15 cellular contexts compared by ENCODE assay signal in genomic region chr20:62889871-62890270, GRCh38. TPM values are rescaled to one million over a fixed set of nuclear protein-coding genes. Genes with fewer than 3 reads are reported as not detected.
A peak's percentile ranks its signal among the peaks of the same experiment; 100 is the strongest.
DNase-seq lines count a peak whose midpoint lies in the region; ATAC-seq, FAIRE-seq and TF ChIP-seq lines count a peak whose summit lies in the region.
"Had no signal": no experiment of that assay in that cellular context is flagged by ENCODE, and none has a peak within 500 bp of the region (broad histone marks: within the 10 kb centered on the region; RNA-seq: fewer than 3 reads in every experiment).

No MANE protein-coding gene starts in this region.

- peak; percentile 64 for FAIRE-seq in HTR-8/SVneo (lab: Jason Lieb, UNC)
- FAIRE-seq: GM12878 had no signal

- H3K4me3 Mint-ChIP-seq in activated naive CD4-positive, alpha-beta T cell treated with anti-CD3 and anti-CD28 coated beads, Interleukin-2, amount 50 U/mL, for 24 hours, result no peak overlapping the region
- H3K4me3 Mint-ChIP-seq in chondrocyte (ENCODE audit: unreplicated experiment), result no peak overlapping the region
- no peak overlapping the region for H3K4me3 Mint-ChIP-seq in activated naive CD8-positive, alpha-beta T cell treated with anti-CD3 and anti-CD28 coated beads, Interleukin-2, amount 50 U/mL, for 24 hours

- H3K27ac Mint-ChIP-seq in activated naive CD4-positive, alpha-beta T cell treated with anti-CD3 and anti-CD28 coated beads, Interleukin-2, amount 50 U/mL, for 24 hours, result peak overlapping the region; percentile 17
- H3K27ac Mint-ChIP-seq in chondrocyte (ENCODE audit: unreplicated experiment), result no peak overlapping the region
- no peak overlapping the region for H3K27ac Mint-ChIP-seq in activated naive CD8-positive, alpha-beta T cell treated with anti-CD3 and anti-CD28 coated beads, Interleukin-2, amount 50 U/mL, for 24 hours

- no peaks in the 10 kb centered on the region for H3K9me3 Mint-ChIP-seq in activated naive CD4-positive, alpha-beta T cell treated with anti-CD3 and anti-CD28 coated beads, Interleukin-2, amount 50 U/mL, for 24 hours
- no peaks in the 10 kb centered on the region for H3K9me3 Mint-ChIP-seq in chondrocyte (ENCODE audit: low read depth)
- no peaks in the 10 kb centered on the region for H3K9me3 Mint-ChIP-seq in activated naive CD8-positive, alpha-beta T cell treated with anti-CD3 and anti-CD28 coated beads, Interleukin-2, amount 50 U/mL, for 24 hours
- H3K9me3 Mint-ChIP-seq: CD4-positive, CD25-positive, alpha-beta regulatory T cell had no signal

- ATAC-seq in activated naive CD8-positive, alpha-beta T cell treated with anti-CD3 and anti-CD28 coated beads, Interleukin-2, amount 50 U/mL, for 24 hours, result no peak
- ATAC-seq: GM12878, HCT116 had no signal

- DNase-seq in activated naive CD4-positive, alpha-beta T cell treated with anti-CD3 and anti-CD28 coated beads, Interleukin-2, amount 50 U/mL, for 16 hours, result no peak
- DNase-seq in HTR-8/SVneo (ENCODE audit: insufficient read length, low spot score) (no peak), chondrocyte (ENCODE audit: low spot score) (peak; percentile 93), SHP77 (lab: John Stamatoyannopoulos, UW) (no peak), DMS79 (lab: John Stamatoyannopoulos, UW) (no peak)
- DNase-seq in activated naive CD8-positive, alpha-beta T cell treated with anti-CD3 and anti-CD28 coated beads, Interleukin-2, amount 50 U/mL, for 24 hours, result no peak
- DNase-seq: 8988T; CD4-positive, CD25-positive, alpha-beta regulatory T cell; DND-41; EL; GOT3; H7 had no signal

- peaks cover 54% of the 10 kb centered on the region for H3K4me1 Mint-ChIP-seq in activated naive CD4-positive, alpha-beta T cell treated with anti-CD3 and anti-CD28 coated beads, Interleukin-2, amount 50 U/mL, for 24 hours
- peaks cover 20% of the 10 kb centered on the region for H3K4me1 Mint-ChIP-seq in chondrocyte (ENCODE audit: low read depth)
- peaks cover 28% of the 10 kb centered on the region for H3K4me1 Mint-ChIP-seq in activated naive CD8-positive, alpha-beta T cell treated with anti-CD3 and anti-CD28 coated beads, Interleukin-2, amount 50 U/mL, for 24 hours

- peaks cover 19% of the 10 kb centered on the region for H3K36me3 Mint-ChIP-seq in activated naive CD4-positive, alpha-beta T cell treated with anti-CD3 and anti-CD28 coated beads, Interleukin-2, amount 50 U/mL, for 24 hours
- peaks cover 47% of the 10 kb centered on the region for H3K36me3 Mint-ChIP-seq in chondrocyte (ENCODE audit: low read depth)
- peaks cover 46% of the 10 kb centered on the region for H3K36me3 Mint-ChIP-seq in activated naive CD8-positive, alpha-beta T cell treated with anti-CD3 and anti-CD28 coated beads, Interleukin-2, amount 50 U/mL, for 24 hours (ENCODE audit: low read depth)

- TF ChIP-seq CTCF in chondrocyte (IDR thresholded peaks at IDR 0.05), result no peak

- H3K27me3 Mint-ChIP-seq in activated naive CD4-positive, alpha-beta T cell treated with anti-CD3 and anti-CD28 coated beads, Interleukin-2, amount 50 U/mL, for 24 hours, result no peaks in the 10 kb centered on the region
- no peaks in the 10 kb centered on the region for H3K27me3 Mint-ChIP-seq in chondrocyte (ENCODE audit: low read depth)
- no peaks in the 10 kb centered on the region for H3K27me3 Mint-ChIP-seq in activated naive CD8-positive, alpha-beta T cell treated with anti-CD3 and anti-CD28 coated beads, Interleukin-2, amount 50 U/mL, for 24 hours

RNA-seq across cellular contexts. Expression of gene TCFL5, which starts 28.2 kb away (rescaled TPM):
- total RNA-seq in chondrocyte, result 12.7 to 20.0 TPM (median 13.0 TPM) in 3 replicates

RNA-seq across cellular contexts. Expression of gene DIDO1, which starts 36.4 kb away (rescaled TPM):
- total RNA-seq in chondrocyte, result 41.6 to 53.8 TPM (median 42.5 TPM) in 3 replicates

RNA-seq across cellular contexts. Expression of gene GID8, which starts 48.1 kb away (rescaled TPM):
- 26.3 to 30.7 TPM (median 29.7 TPM) in 3 replicates for total RNA-seq in chondrocyte
